In genomic region chr9:137046094-137046787, GRCh38 we compare ENCODE assay signal across 9 cellular contexts. TPM values are rescaled to one million over a fixed set of nuclear protein-coding genes. Genes with fewer than 3 reads are reported as not detected.
A peak's percentile ranks its signal among the peaks of the same experiment; 100 is the strongest.
DNase-seq lines count a peak whose midpoint lies in the region; ATAC-seq, FAIRE-seq and TF ChIP-seq lines count a peak whose summit lies in the region.
"Had no signal": no experiment of that assay in that cellular context is flagged by ENCODE, and none has a peak within 500 bp of the region (broad histone marks: within the 10 kb centered on the region; RNA-seq: fewer than 3 reads in every experiment).

Gene NPDC1, minus strand, starts transcription at chr9:137046177. Its CDS starts 188 bp downstream, at chr9:137045989.

- intact Hi-C loops in Calu3 (cut with micrococcal nuclease; ENCODE audit: unreplicated experiment), result no loop called here

- no peak within 1 kb of the TSS for H3K27ac Mint-ChIP-seq in Calu3 (ENCODE audit: unreplicated experiment)

- H3K9me3 ChIP-seq in OCI-LY3 (ENCODE audit: insufficient read depth, low read length), result no peaks in the 10 kb centered on the region
- H3K9me3 ChIP-seq in mucosa of stomach (ENCODE audit: control insufficient read depth, low read length), result no peaks in the 10 kb centered on the region

- peak; percentile 82 to 84 for ATAC-seq in activated T-cell treated with anti-CD3 and anti-CD28 coated beads, Interleukin-2, amount 50 U/mL, for 4 hours
- ATAC-seq in HG03159 (IDR thresholded peaks at IDR 0.05; ENCODE audit: unreplicated experiment), result no peak

- 0 out of 2 replicates have a peak, but pooled peaks cover 9% of the 10 kb centered on the region for H4K20me1 ChIP-seq in OCI-LY3 (ENCODE audit: insufficient read depth, low read length)

- H3K4me1 ChIP-seq in OCI-LY3 (ENCODE audit: low read length) (peaks cover 3% of the 10 kb centered on the region; the same call in 1 of the 2 replicates), mucosa of stomach (ENCODE audit: control insufficient read depth, insufficient read depth, low read length) (peaks cover 36% of the 10 kb centered on the region)

- H3K79me2 ChIP-seq in OCI-LY3 (ENCODE audit: low read length), result no peaks in the 10 kb centered on the region

- H3K9ac ChIP-seq in OCI-LY3 (ENCODE audit: low read length) (no peak within 1 kb of the TSS), mucosa of stomach (ENCODE audit: low read length) (peak within 1 kb of the TSS; percentile 61)

- peaks cover 27% of the 10 kb centered on the region for H3K27me3 ChIP-seq in OCI-LY3 (ENCODE audit: low read depth, low read length)
- peaks cover 18% of the 10 kb centered on the region for H3K27me3 ChIP-seq in mucosa of stomach (ENCODE audit: control insufficient read depth, insufficient read depth, low read length)

- CTCF ChIA-PET in Calu3 (lab: Charles Lee), result interaction anchor here (0.6 to 1.9 kb wide), 12 partner anchors 8 to 120 kb away, joined by 3 to 27 read pairs (median 5); partner anchors contain the start of gene MAN1B1

- FAIRE-seq in HTR-8/SVneo (lab: Jason Lieb, UNC), result peak; percentile 57
- FAIRE-seq: colon had no signal

- no peak for TF ChIP-seq POLR2A in erythroblast (IDR thresholded peaks at IDR 0.05; ENCODE audit: low read length)

- no peak within 1 kb of the TSS for H2AFZ ChIP-seq in OCI-LY3 (ENCODE audit: low read depth, low read length)

- no peak within 1 kb of the TSS for H3K27ac ChIP-seq in OCI-LY3 (ENCODE audit: low read length)

- DNase-seq in Calu3, result peak; percentile 88
- DNase-seq in HTR-8/SVneo (ENCODE audit: insufficient read length, low spot score), result peak; percentile 81
- peak; percentile 73 for DNase-seq in activated T-cell treated with anti-CD3 and anti-CD28 coated beads, Interleukin-2, amount 50 U/mL, for 4 hours
- peak; percentile 71 to 80 for DNase-seq in erythroblast (lab: John Stamatoyannopoulos, UW)
- DNase-seq in stimulated activated CD8-positive, alpha-beta memory T cell treated with anti-CD3 and anti-CD28 coated beads, Interleukin-4, amount 100 ng/mL, for 4 hours (ENCODE audit: low read depth in 2 of 2, low spot score in 1 of 2), result peak; percentile 51 to 56

- no peaks in the 10 kb centered on the region for H3K4me1 Mint-ChIP-seq in Calu3 (ENCODE audit: low read depth, unreplicated experiment)
- peaks cover 16% of the 10 kb centered on the region for H3K4me1 Mint-ChIP-seq in activated T-cell treated with anti-CD3 and anti-CD28 coated beads, Interleukin-2, amount 50 U/mL, for 4 hours (ENCODE audit: low read depth)

- no peaks in the 10 kb centered on the region for H3K9me3 Mint-ChIP-seq in Calu3 (ENCODE audit: low read depth, unreplicated experiment)
- no peaks in the 10 kb centered on the region for H3K9me3 Mint-ChIP-seq in activated T-cell treated with anti-CD3 and anti-CD28 coated beads, Interleukin-2, amount 50 U/mL, for 4 hours

- peak within 1 kb of the TSS; percentile 73 for H3K4me3 Mint-ChIP-seq in Calu3 (ENCODE audit: low read depth, unreplicated experiment)
- peak within 1 kb of the TSS; percentile 63 for H3K4me3 Mint-ChIP-seq in activated T-cell treated with anti-CD3 and anti-CD28 coated beads, Interleukin-2, amount 50 U/mL, for 4 hours

- peak; percentile 73 for TF ChIP-seq CTCF in Calu3 (IDR thresholded peaks at IDR 0.05; ENCODE audit: unreplicated experiment)
- TF ChIP-seq CTCF in OCI-LY3 (IDR thresholded peaks at IDR 0.05; ENCODE audit: low read depth, low read length), result peak; percentile 72

- BruUV-seq in Calu3 (replicated peaks; lab: Mats Ljungman, UMichigan), result no TSS peak

- H3K36me3 ChIP-seq in OCI-LY3 (replicated peaks; ENCODE audit: low read depth, low read length) (no peaks in the 10 kb centered on the region), mucosa of stomach (ENCODE audit: control insufficient read depth, insufficient read depth, low read length) (no peaks in the 10 kb centered on the region)

- peak within 1 kb of the TSS; percentile 29; the same call in 1 of the 2 replicates for H3K4me2 ChIP-seq in OCI-LY3 (ENCODE audit: low read length)

- peaks cover 24% of the 10 kb centered on the region for H3K36me3 Mint-ChIP-seq in Calu3 (ENCODE audit: insufficient read depth, unreplicated experiment)
- no peaks in the 10 kb centered on the region for H3K36me3 Mint-ChIP-seq in activated T-cell treated with anti-CD3 and anti-CD28 coated beads, Interleukin-2, amount 50 U/mL, for 4 hours (ENCODE audit: insufficient read depth)

- no peaks in the 10 kb centered on the region for H3K27me3 Mint-ChIP-seq in Calu3 (ENCODE audit: unreplicated experiment)
- H3K27me3 Mint-ChIP-seq in activated T-cell treated with anti-CD3 and anti-CD28 coated beads, Interleukin-2, amount 50 U/mL, for 4 hours (ENCODE audit: low read depth), result peaks cover 52% of the 10 kb centered on the region

- no peak within 1 kb of the TSS for H3K4me3 ChIP-seq in OCI-LY3 (ENCODE audit: low read length)
- H3K4me3 ChIP-seq in mucosa of stomach (ENCODE audit: low read length), result peak within 1 kb of the TSS; percentile 71

RNA-seq across cellular contexts. Expression of gene NPDC1, which starts in this region (rescaled TPM):
- 65.2 and 78.6 TPM in 2 replicates for total RNA-seq in Calu3 (2022)
- 10 to 100 TPM; 15.1 to 33.0 (median 23.2) TPM for total RNA-seq in activated T-cell treated with anti-CD3 and anti-CD28 coated beads, Interleukin-2, amount 50 U/mL, for 4 hours
